Comparison of ENCODE assay signal across 24 cellular contexts in the genomic region with DNA sequence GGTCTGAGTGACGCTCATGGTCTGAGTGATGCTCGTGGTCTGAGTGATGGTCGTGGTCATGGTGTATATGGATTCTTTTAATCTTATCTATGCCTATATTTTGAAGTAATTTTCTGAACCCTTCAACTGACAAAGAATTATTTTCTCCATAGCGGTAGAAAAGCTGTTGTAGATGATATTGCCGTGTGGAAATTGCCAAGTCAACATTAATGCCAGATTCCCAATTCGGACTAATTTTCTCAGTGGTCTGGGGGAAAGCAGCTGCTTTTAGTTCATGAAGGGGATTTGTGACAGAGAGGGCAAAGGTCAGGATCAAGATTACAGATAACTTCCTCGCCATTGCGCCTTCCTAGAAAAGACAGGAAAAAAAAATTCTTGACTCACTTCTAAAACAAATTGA. TPM values are rescaled to one million over a fixed set of nuclear protein-coding genes. Genes with fewer than 3 reads are reported as not detected.
A peak's percentile ranks its signal among the peaks of the same experiment; 100 is the strongest.
DNase-seq lines count a peak whose midpoint lies in the region; ATAC-seq and TF ChIP-seq lines count a peak whose summit lies in the region.
"Had no signal": no experiment of that assay in that cellular context is flagged by ENCODE, and none has a peak within 500 bp of the region (broad histone marks: within the 10 kb centered on the region; RNA-seq: fewer than 3 reads in every experiment).

No MANE protein-coding gene starts in this region.

- in situ Hi-C loops in Panc1 (cut with HindIII; ENCODE audit: low pct_unique_long_range_greater_than_20kb, low sequenced_read_pairs) = no loop called here

- no peak for TF ChIP-seq EP300 in neural cell (conservative IDR thresholded peaks at IDR 0.05; ENCODE audit: poor library complexity, severe bottlenecking)

- peak overlapping the region; percentile 15 to 62 for H3K4me3 Mint-ChIP-seq in activated T-cell treated with anti-CD3 and anti-CD28 coated beads, Interleukin-2, amount 50 U/mL, for 72 hours
- peak overlapping the region in 2 of 5 donors; percentile 33 to 65 for H3K4me3 Mint-ChIP-seq in immature natural killer cell
- H3K4me3 Mint-ChIP-seq: activated B cell treated with CpG ODN at 0.5 μM for 24 hours; activated CD8-positive, alpha-beta T cell treated with anti-CD3 and anti-CD28 coated beads for 36 hours; activated T-cell treated with anti-CD3 and anti-CD28 coated beads, Interleukin-2, amount 50 U/mL, for 4 hours had no signal

- CTCF ChIA-PET in Panc1 (lab: Charles Lee) = no interaction called here

- H3K27ac Mint-ChIP-seq in activated T-cell treated with anti-CD3 and anti-CD28 coated beads, Interleukin-2, amount 50 U/mL, for 72 hours = no peak overlapping the region
- no peak overlapping the region for H3K27ac Mint-ChIP-seq in immature natural killer cell
- H3K27ac Mint-ChIP-seq: activated B cell treated with CpG ODN at 0.5 μM for 24 hours; activated CD8-positive, alpha-beta T cell treated with anti-CD3 and anti-CD28 coated beads for 36 hours had no signal

- POLR2A ChIA-PET in Panc1 (lab: Charles Lee) = no interaction called here

- TF ChIP-seq CTCF in Panc1 (IDR thresholded peaks at IDR 0.05) (no peak), neural cell (IDR thresholded peaks at IDR 0.05; ENCODE audit: poor library complexity, severe bottlenecking) (no peak)

- ATAC-seq in activated T-cell treated with anti-CD3 and anti-CD28 coated beads, Interleukin-2, amount 50 U/mL, for 72 hours (replicated peaks in 1 of 2) = no peak
- ATAC-seq in Panc1 = no peak
- ATAC-seq: activated CD8-positive, alpha-beta T cell treated with anti-CD3 and anti-CD28 coated beads for 36 hours; activated T-cell treated with anti-CD3 and anti-CD28 coated beads, Interleukin-2, amount 50 U/mL, for 4 hours; left cardiac atrium had no signal

- peaks cover 9% of the 10 kb centered on the region for H3K36me3 ChIP-seq in Panc1 (ENCODE audit: control insufficient read depth, insufficient read depth, low read length)
- H3K36me3 ChIP-seq in neural cell (ENCODE audit: insufficient read depth, low read length) = peaks cover 7% of the 10 kb centered on the region
- H3K36me3 ChIP-seq: uterus had no signal

- H3K9me3 ChIP-seq in Panc1 (ENCODE audit: control insufficient read depth, insufficient read depth, low read depth, low read length) = no peaks in the 10 kb centered on the region
- no peaks in the 10 kb centered on the region for H3K9me3 ChIP-seq in neural cell (ENCODE audit: low read length)
- H3K9me3 ChIP-seq: MG63, Peyer's patch, sigmoid colon, SJSA1, uterus had no signal

- peaks cover 7 to 28% of the 10 kb centered on the region in 2 donors for H3K36me3 Mint-ChIP-seq in activated T-cell treated with anti-CD3 and anti-CD28 coated beads, Interleukin-2, amount 50 U/mL, for 72 hours (ENCODE audit: insufficient read depth in 2 of 2)
- peaks cover 5 to 23% (median 10%) of the 10 kb centered on the region in 3 donors for H3K36me3 Mint-ChIP-seq in immature natural killer cell

- peaks cover 71% of the 10 kb centered on the region for H3K79me2 ChIP-seq in neural cell (replicated peaks; ENCODE audit: insufficient read depth, low read length)

- H3K4me3 ChIP-seq in Panc1 (ENCODE audit: low read depth in 2 of 2, low read length in 2 of 2) (no peak overlapping the region), neural cell (ENCODE audit: low read length) (peak overlapping the region; percentile 75)
- H3K4me3 ChIP-seq: MG63, Peyer's patch, sigmoid colon, SJSA1, uterus had no signal

- H3K9me3 Mint-ChIP-seq in activated T-cell treated with anti-CD3 and anti-CD28 coated beads, Interleukin-2, amount 50 U/mL, for 72 hours = no peaks in the 10 kb centered on the region
- no peaks in the 10 kb centered on the region for H3K9me3 Mint-ChIP-seq in immature natural killer cell
- H3K9me3 Mint-ChIP-seq: activated B cell treated with CpG ODN at 0.5 μM for 24 hours; activated CD8-positive, alpha-beta T cell treated with anti-CD3 and anti-CD28 coated beads for 36 hours; activated T-cell treated with anti-CD3 and anti-CD28 coated beads, Interleukin-2, amount 50 U/mL, for 4 hours; naive B cell had no signal

- peaks cover 5% of the 10 kb centered on the region for H3K4me1 ChIP-seq in Panc1 (ENCODE audit: control insufficient read depth, insufficient read depth, low read length)

- TF ChIP-seq RAD21 in neural cell (conservative IDR thresholded peaks at IDR 0.05) = no peak

- H3K27me3 Mint-ChIP-seq in activated T-cell treated with anti-CD3 and anti-CD28 coated beads, Interleukin-2, amount 50 U/mL, for 72 hours (ENCODE audit: low read depth) = no peaks in the 10 kb centered on the region
- H3K27me3 Mint-ChIP-seq in immature natural killer cell (ENCODE audit: low read depth in 3 of 3) = peaks cover 5 to 16% (median 13%) of the 10 kb centered on the region in 3 donors
- H3K27me3 Mint-ChIP-seq: activated B cell treated with CpG ODN at 0.5 μM for 24 hours; activated CD8-positive, alpha-beta T cell treated with anti-CD3 and anti-CD28 coated beads for 36 hours; naive B cell had no signal

- intact Hi-C loops in Panc1 (cut with micrococcal nuclease; ENCODE audit: unreplicated experiment) = loop anchor here (5.0 kb wide), 1 partner anchor 109 kb away; no protein-coding TSS in a partner anchor

- H3K4me2 ChIP-seq in neural cell (ENCODE audit: low read length) = no peak overlapping the region

- H3K27ac ChIP-seq in Panc1 (ENCODE audit: low read length) (no peak overlapping the region), neural cell (ENCODE audit: low read length) (no peak overlapping the region)
- H3K27ac ChIP-seq: C4-2B, Peyer's patch, sigmoid colon, SJSA1, uterus had no signal

- H3K9ac ChIP-seq in neural cell (ENCODE audit: low read length) = no peak overlapping the region

- BruUV-seq in Panc1 (replicated peaks; lab: Mats Ljungman, UMichigan) = TSS peak; percentile 65

- no peaks in the 10 kb centered on the region for H3K9me2 ChIP-seq in neural cell (ENCODE audit: insufficient read depth, low read length)

- H3F3A ChIP-seq in neural cell (ENCODE audit: insufficient read depth, low read length, poor library complexity, severe bottlenecking) = no peaks in the 10 kb centered on the region

- no peak overlapping the region for H2AFZ ChIP-seq in neural cell (ENCODE audit: low read depth, low read length)

- H3K4me1 Mint-ChIP-seq in activated T-cell treated with anti-CD3 and anti-CD28 coated beads, Interleukin-2, amount 50 U/mL, for 72 hours (ENCODE audit: low read depth) = peaks cover 58% of the 10 kb centered on the region
- H3K4me1 Mint-ChIP-seq in immature natural killer cell = peaks cover 34 to 44% of the 10 kb centered on the region in 2 donors

- H3K27me3 ChIP-seq in Panc1 (ENCODE audit: control insufficient read depth, insufficient read depth, low read length) (no peaks in the 10 kb centered on the region), neural cell (ENCODE audit: insufficient read depth, low read depth, low read length) (no peaks in the 10 kb centered on the region)
- H3K27me3 ChIP-seq: MG63, Peyer's patch, sigmoid colon, SJSA1, uterus had no signal

- no peaks in the 10 kb centered on the region for H4K20me1 ChIP-seq in neural cell (ENCODE audit: insufficient read depth)

- no peak for DNase-seq in activated T-cell treated with anti-CD3 and anti-CD28 coated beads, Interleukin-2, amount 50 U/mL, for 72 hours
- no peak for DNase-seq in activated T-cell treated with anti-CD3 and anti-CD28 coated beads, Interleukin-2, amount 50 U/mL, for 48 hours
- no peak for DNase-seq in Panc1 (ENCODE audit: low read depth, low spot score)
- no peak for DNase-seq in activated effector memory CD4-positive, alpha-beta T cell treated with Interleukin-2 at 50 U/mL for 16 hours
- no peak for DNase-seq in immature natural killer cell
- DNase-seq: activated B cell treated with CpG ODN at 0.5 μM for 24 hours; activated CD8-positive, alpha-beta T cell treated with anti-CD3 and anti-CD28 coated beads for 36 hours; activated T-cell treated with anti-CD3 and anti-CD28 coated beads, Interleukin-2, amount 50 U/mL, for 4 hours; DMS153; left cardiac atrium; mesenchymal stem cell; MG63; naive B cell; NCI-H1436; NCI-H510A treated with DMSO at 0.1 percent for 48 hours; NK-92 treated with Interleukin-12 subunit alpha and Interleukin-12 subunit beta, amount 100 ng/mL, for 24 hours; Peyer's patch; posterior cingulate gyrus; sigmoid colon; T-helper 9 cell; uterus had no signal

TF ChIP-seq in neural cell, 6 proteins besides CTCF, POLR2A, EP300 and RAD21 (continues in another document):
- no peak for TF ChIP-seq SMC3 (conservative IDR thresholded peaks at IDR 0.05; ENCODE audit: poor library complexity)
- TF ChIP-seq POLR2AphosphoS5 (IDR thresholded peaks at IDR 0.05) = no peak
- TF ChIP-seq TAF1 (IDR thresholded peaks at IDR 0.05; ENCODE audit: low read depth) = no peak
- no peak for TF ChIP-seq MXI1 (conservative IDR thresholded peaks at IDR 0.05; ENCODE audit: poor library complexity, severe bottlenecking)

RNA-seq across cellular contexts. Expression of a gene that starts 2.5 kb away (rescaled TPM):
- total RNA-seq in activated T-cell treated with anti-CD3 and anti-CD28 coated beads, Interleukin-2, amount 50 U/mL, for 72 hours = 10 to 100 TPM; 25.4 to 27.5 TPM
- 47.6 TPM for total RNA-seq in Panc1 (2021; ENCODE audit: unreplicated experiment)
- polyA plus RNA-seq in Panc1 (2012; ENCODE audit: insufficient read length) = 33.9 TPM
- polyA plus RNA-seq in neural cell = 260 and 298 TPM in 2 replicates
- 294 and 310 TPM in 2 replicates for polyA minus RNA-seq in neural cell
- 10 to 100 TPM; 23.8 to 40.9 (median 33.8) TPM for polyA plus RNA-seq in immature natural killer cell

RNA-seq across cellular contexts. Expression of a gene that starts 3.0 kb away (rescaled TPM):
- total RNA-seq in activated T-cell treated with anti-CD3 and anti-CD28 coated beads, Interleukin-2, amount 50 U/mL, for 72 hours = 100 to 1,000 TPM; 107 TPM
- total RNA-seq in Panc1 (2021; ENCODE audit: unreplicated experiment) = 48.8 TPM
- polyA plus RNA-seq in Panc1 (2012; ENCODE audit: insufficient read length) = 34.4 TPM
- polyA plus RNA-seq in neural cell = 77.1 and 83.6 TPM in 2 replicates
- polyA minus RNA-seq in neural cell = 112 and 141 TPM in 2 replicates
- polyA plus RNA-seq in immature natural killer cell = 10 to 100 TPM; 44.6 to 57.3 (median 48.3) TPM

RNA-seq across cellular contexts. Expression of a gene that starts 59.3 kb away (rescaled TPM):
- 10 to 100 TPM; 30.6 to 31.1 TPM for total RNA-seq in activated T-cell treated with anti-CD3 and anti-CD28 coated beads, Interleukin-2, amount 50 U/mL, for 72 hours
- 44.0 TPM for total RNA-seq in Panc1 (2021; ENCODE audit: unreplicated experiment)
- polyA plus RNA-seq in Panc1 (2012; ENCODE audit: insufficient read length) = 40.6 TPM
- polyA plus RNA-seq in neural cell (129 and 136 TPM in 2 replicates), immature natural killer cell (10 to 100 TPM in 1 of 3 donors, 1 to 10 TPM in 2; 6.3 to 11.0 (median 7.4) TPM)
- polyA minus RNA-seq in neural cell = 156 and 180 TPM in 2 replicates
